ENCODE assay signal across 15 cellular contexts in the genomic region with DNA sequence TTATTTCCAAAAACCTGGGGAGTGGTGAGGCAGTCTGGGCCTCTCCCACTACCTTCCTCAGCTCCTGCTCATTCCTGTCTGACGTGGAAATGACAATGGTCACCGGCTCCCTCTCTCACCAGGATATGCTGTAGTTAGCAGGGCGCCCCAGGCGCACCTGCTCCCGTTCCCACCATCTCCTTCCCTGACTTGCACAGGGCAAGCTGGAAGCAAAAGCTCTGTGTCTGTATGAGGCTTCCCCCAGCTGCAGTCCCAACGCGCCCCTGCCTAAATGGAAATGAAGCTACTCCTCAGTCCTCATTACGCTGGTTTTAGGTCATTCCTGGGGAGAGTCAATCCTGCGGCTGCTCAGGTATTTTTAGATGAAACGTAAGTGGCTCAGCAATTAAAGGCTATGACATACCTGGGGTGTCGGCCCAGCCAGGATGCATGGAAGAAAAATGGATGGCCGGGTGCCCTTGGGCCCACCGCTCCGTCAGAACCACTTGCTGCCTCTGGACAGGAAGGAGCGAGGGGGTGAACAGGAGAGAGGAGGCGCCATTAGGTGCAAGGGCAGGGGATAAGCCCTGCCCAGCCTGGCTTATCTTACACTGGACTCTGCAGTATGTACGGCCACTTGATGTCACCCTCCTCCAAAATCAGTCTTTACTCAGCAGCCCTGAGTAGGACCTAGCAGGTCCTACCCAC. TPM values are rescaled to one million over a fixed set of nuclear protein-coding genes. Genes with fewer than 3 reads are reported as not detected.
A peak's percentile ranks its signal among the peaks of the same experiment; 100 is the strongest.
DNase-seq lines count a peak whose midpoint lies in the region; ATAC-seq and TF ChIP-seq lines count a peak whose summit lies in the region.
"Had no signal": no experiment of that assay in that cellular context is flagged by ENCODE, and none has a peak within 500 bp of the region (broad histone marks: within the 10 kb centered on the region; RNA-seq: fewer than 3 reads in every experiment).

No MANE protein-coding gene starts in this region.

- CTCF ChIA-PET in naive thymus-derived CD4-positive, alpha-beta T cell (lab: Charles Lee): no interaction called here

- peaks cover 4% of the 10 kb centered on the region for H3K36me3 Mint-ChIP-seq in CD4-positive, CD25-positive, alpha-beta regulatory T cell
- H3K36me3 Mint-ChIP-seq in brain: peaks cover 8% of the 10 kb centered on the region
- H3K36me3 Mint-ChIP-seq in naive thymus-derived CD4-positive, alpha-beta T cell: peaks cover 0 to 14% (median 4%) of the 10 kb centered on the region in 5 donors
- peaks cover 2% of the 10 kb centered on the region for H3K36me3 Mint-ChIP-seq in activated CD4-positive, alpha-beta T cell treated with anti-CD3 and anti-CD28 coated beads, Interleukin-2, amount 10 ng/mL, durations not matched to agents 24 days and 14 days (ENCODE audit: low read depth)

- H3K27ac Mint-ChIP-seq in CD4-positive, CD25-positive, alpha-beta regulatory T cell: peak overlapping the region in 2 of 3 donors; percentile 38 to 40
- peak overlapping the region in 3 of 5 experiments; percentile 0 to 70 (median 47) for H3K27ac Mint-ChIP-seq in brain
- peak overlapping the region in 3 of 9 donors; percentile 30 to 71 (median 39) for H3K27ac Mint-ChIP-seq in naive thymus-derived CD4-positive, alpha-beta T cell
- H3K27ac Mint-ChIP-seq in activated CD4-positive, alpha-beta T cell treated with anti-CD3 and anti-CD28 coated beads, Interleukin-2, amount 10 ng/mL, durations not matched to agents 24 days and 14 days: no peak overlapping the region

- peaks cover 22% of the 10 kb centered on the region for H3K36me3 ChIP-seq in CD4-positive, CD25-positive, alpha-beta regulatory T cell (ENCODE audit: control insufficient read depth, insufficient read depth, low read length)
- H3K36me3 ChIP-seq in naive thymus-derived CD4-positive, alpha-beta T cell (ENCODE audit: control insufficient read depth in 2 of 3, insufficient read depth in 3 of 3, low read length in 3 of 3): peaks cover 0 to 18% (median 0%) of the 10 kb centered on the region in 3 experiments
- H3K36me3 ChIP-seq: BE2C had no signal

- POLR2A ChIA-PET in naive thymus-derived CD4-positive, alpha-beta T cell (lab: Charles Lee): no interaction called here

- DNase-seq in CD4-positive, CD25-positive, alpha-beta regulatory T cell: no peak
- DNase-seq in DMS53 treated with DMSO at 0.1 percent for 48 hours (lab: John Stamatoyannopoulos, UW; ENCODE audit: unreplicated experiment): peak; percentile 90
- no peak for DNase-seq in naive thymus-derived CD4-positive, alpha-beta T cell
- DNase-seq in activated CD4-positive, alpha-beta T cell treated with anti-CD3 and anti-CD28 coated beads, Interleukin-2, amount 10 ng/mL, durations not matched to agents 24 days and 14 days: no peak
- DNase-seq in ureter (ENCODE audit: low spot score): no peak
- no peak for DNase-seq in GF-D8 (lab: John Stamatoyannopoulos, UW)
- DNase-seq: BE2C; H7; KBM-7; NCI-H1436; NCI-H446 treated with DMSO at 0.1 percent for 48 hours; stimulated activated CD4-positive, alpha-beta T cell treated with anti-CD3 and anti-CD28 coated beads, Interleukin-2, amount 100 ng/mL, for 48 hours had no signal

- no peaks in the 10 kb centered on the region for H3K9me3 ChIP-seq in CD4-positive, CD25-positive, alpha-beta regulatory T cell (ENCODE audit: control insufficient read depth in 2 of 2, low read length in 2 of 2)
- H3K9me3 ChIP-seq in naive thymus-derived CD4-positive, alpha-beta T cell (ENCODE audit: control insufficient read depth in 2 of 3, low read length in 3 of 3): no peaks in the 10 kb centered on the region
- H3K9me3 ChIP-seq: BE2C had no signal

- H3K27me3 ChIP-seq in CD4-positive, CD25-positive, alpha-beta regulatory T cell (ENCODE audit: control insufficient read depth, insufficient read depth, low read length): no peaks in the 10 kb centered on the region
- H3K27me3 ChIP-seq in naive thymus-derived CD4-positive, alpha-beta T cell (ENCODE audit: control insufficient read depth in 2 of 2, insufficient read depth in 2 of 2, low read length in 2 of 2): no peaks in the 10 kb centered on the region
- H3K27me3 ChIP-seq: BE2C had no signal

- H3K4me1 ChIP-seq in CD4-positive, CD25-positive, alpha-beta regulatory T cell (ENCODE audit: control insufficient read depth, insufficient read depth, low read length, poor library complexity, severe bottlenecking): no peaks in the 10 kb centered on the region
- no peaks in the 10 kb centered on the region for H3K4me1 ChIP-seq in naive thymus-derived CD4-positive, alpha-beta T cell (ENCODE audit: control insufficient read depth in 2 of 2, insufficient read depth in 2 of 2, low read length in 2 of 2)
- H3K4me1 ChIP-seq: BE2C had no signal

- TF ChIP-seq CTCF in brain (conservative IDR thresholded peaks at IDR 0.05): no peak

- no peak overlapping the region for H3K4me3 Mint-ChIP-seq in CD4-positive, CD25-positive, alpha-beta regulatory T cell
- H3K4me3 Mint-ChIP-seq in brain: no peak overlapping the region
- no peak overlapping the region for H3K4me3 Mint-ChIP-seq in naive thymus-derived CD4-positive, alpha-beta T cell
- no peak overlapping the region for H3K4me3 Mint-ChIP-seq in activated CD4-positive, alpha-beta T cell treated with anti-CD3 and anti-CD28 coated beads, Interleukin-2, amount 10 ng/mL, durations not matched to agents 24 days and 14 days
- H3K4me3 Mint-ChIP-seq: nephron had no signal

- H3K4me3 ChIP-seq in CD4-positive, CD25-positive, alpha-beta regulatory T cell (ENCODE audit: low read depth, low read length): no peak overlapping the region
- H3K4me3 ChIP-seq in naive thymus-derived CD4-positive, alpha-beta T cell (ENCODE audit: low read length): no peak overlapping the region

- intact Hi-C loops in naive thymus-derived CD4-positive, alpha-beta T cell (cut with micrococcal nuclease): no loop called here
- intact Hi-C loops in activated CD4-positive, alpha-beta T cell treated with anti-CD3 and anti-CD28 coated beads, Interleukin-2, amount 10 ng/mL, durations not matched to agents 24 days and 14 days (cut with micrococcal nuclease): no loop called here

- peaks cover 0 to 2% (median 0%) of the 10 kb centered on the region in 4 donors for H3K4me1 Mint-ChIP-seq in CD4-positive, CD25-positive, alpha-beta regulatory T cell
- H3K4me1 Mint-ChIP-seq in brain: peaks cover 10% of the 10 kb centered on the region
- peaks cover 0 to 10% (median 2%) of the 10 kb centered on the region in 7 donors for H3K4me1 Mint-ChIP-seq in naive thymus-derived CD4-positive, alpha-beta T cell
- H3K4me1 Mint-ChIP-seq in activated CD4-positive, alpha-beta T cell treated with anti-CD3 and anti-CD28 coated beads, Interleukin-2, amount 10 ng/mL, durations not matched to agents 24 days and 14 days: peaks cover 2% of the 10 kb centered on the region
- H3K4me1 Mint-ChIP-seq: nephron had no signal

- H3K9me3 Mint-ChIP-seq in CD4-positive, CD25-positive, alpha-beta regulatory T cell: no peaks in the 10 kb centered on the region
- no peaks in the 10 kb centered on the region for H3K9me3 Mint-ChIP-seq in brain
- H3K9me3 Mint-ChIP-seq in naive thymus-derived CD4-positive, alpha-beta T cell: no peaks in the 10 kb centered on the region
- H3K9me3 Mint-ChIP-seq in activated CD4-positive, alpha-beta T cell treated with anti-CD3 and anti-CD28 coated beads, Interleukin-2, amount 10 ng/mL, durations not matched to agents 24 days and 14 days: no peaks in the 10 kb centered on the region
- H3K9me3 Mint-ChIP-seq: nephron had no signal

- H3K27me3 Mint-ChIP-seq in CD4-positive, CD25-positive, alpha-beta regulatory T cell: peaks cover 5% of the 10 kb centered on the region
- H3K27me3 Mint-ChIP-seq in brain: peaks cover 6% of the 10 kb centered on the region
- no peaks in the 10 kb centered on the region for H3K27me3 Mint-ChIP-seq in naive thymus-derived CD4-positive, alpha-beta T cell
- no peaks in the 10 kb centered on the region for H3K27me3 Mint-ChIP-seq in activated CD4-positive, alpha-beta T cell treated with anti-CD3 and anti-CD28 coated beads, Interleukin-2, amount 10 ng/mL, durations not matched to agents 24 days and 14 days

- ATAC-seq in CD4-positive, CD25-positive, alpha-beta regulatory T cell (ENCODE audit: low read depth in 2 of 2): no peak
- peak; percentile 34 for ATAC-seq in naive thymus-derived CD4-positive, alpha-beta T cell
- ATAC-seq in HG02852 (IDR thresholded peaks at IDR 0.05; ENCODE audit: unreplicated experiment): no peak

- no peak overlapping the region for H3K27ac ChIP-seq in CD4-positive, CD25-positive, alpha-beta regulatory T cell (ENCODE audit: insufficient read depth, low read length, poor library complexity, severe bottlenecking)
- no peak overlapping the region for H3K27ac ChIP-seq in naive thymus-derived CD4-positive, alpha-beta T cell (ENCODE audit: low read depth, low read length)

RNA-seq across cellular contexts. Expression of a gene that starts 32.4 kb away (rescaled TPM):
- 25.9 TPM for total RNA-seq in CD4-positive, CD25-positive, alpha-beta regulatory T cell
- polyA plus RNA-seq in CD4-positive, CD25-positive, alpha-beta regulatory T cell: 10 to 100 TPM; 31.3 to 42.9 (median 35.4) TPM
- 18.6 TPM for polyA plus RNA-seq in brain (ENCODE audit: insufficient read depth, low read depth, low replicate concordance)
- total RNA-seq in naive thymus-derived CD4-positive, alpha-beta T cell: 10 to 100 TPM in 4 of 5 experiments, 1 to 10 TPM in 1; 6.7 to 25.3 (median 20.1) TPM
- 10 to 100 TPM; 24.8 to 27.1 TPM for polyA plus RNA-seq in naive thymus-derived CD4-positive, alpha-beta T cell
- 3.2 and 3.9 TPM in 2 replicates for total RNA-seq in activated CD4-positive, alpha-beta T cell treated with anti-CD3 and anti-CD28 coated beads, Interleukin-2, amount 10 ng/mL, durations not matched to agents 24 days and 14 days
- total RNA-seq in ureter: 23.3 TPM
